18 cellular contexts compared by ENCODE assay signal in the genomic region with DNA sequence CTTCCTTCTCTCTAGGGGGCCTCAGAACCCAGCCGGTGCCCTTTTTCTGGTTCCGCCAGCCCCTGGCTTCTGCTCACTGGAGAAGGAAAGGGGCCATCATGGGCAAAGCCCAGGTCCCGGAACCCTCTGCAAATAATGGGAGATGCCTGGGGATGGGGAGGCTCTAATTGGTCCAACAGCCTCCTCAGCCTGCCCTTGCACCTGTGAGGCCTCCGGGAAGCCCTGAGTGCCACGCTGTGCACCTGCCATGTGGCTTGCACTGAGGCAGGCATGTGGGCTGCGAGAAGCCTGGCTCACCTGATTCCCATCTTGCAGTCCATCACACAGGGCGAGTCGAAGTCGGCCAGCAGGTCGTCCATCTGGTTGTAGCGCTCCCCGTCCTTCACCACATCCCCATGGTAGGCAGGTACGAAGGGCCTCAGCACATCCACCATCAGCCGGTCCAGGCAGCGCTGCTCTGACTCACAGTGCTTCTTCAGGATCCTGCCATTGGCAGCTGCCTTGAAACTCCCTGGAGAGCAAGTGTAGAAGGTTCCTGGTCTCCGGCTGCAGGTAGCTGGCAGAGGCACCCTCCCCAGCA.
DNase-seq lines count a peak whose midpoint lies in the region; ATAC-seq and TF ChIP-seq lines count a peak whose summit lies in the region.
"Had no signal": no experiment of that assay in that cellular context is flagged by ENCODE, and none has a peak within 500 bp of the region (broad histone marks: within the 10 kb centered on the region; RNA-seq: fewer than 3 reads in every experiment).

No MANE protein-coding gene starts in this region.

- H3K36me3 ChIP-seq in muscle layer of duodenum (ENCODE audit: control insufficient read depth in 1 of 2, insufficient read depth in 2 of 2, low read length in 2 of 2): peaks cover 28 to 29% of the 10 kb centered on the region in 2 donors
- H3K36me3 ChIP-seq in endodermal cell (ENCODE audit: control insufficient read depth, insufficient read depth, low read length): peaks cover 24% of the 10 kb centered on the region
- H3K36me3 ChIP-seq: WERI-Rb-1 had no signal

- H3K27ac Mint-ChIP-seq in natural killer cell: peak overlapping the region; percentile 38 to 85
- H3K27ac Mint-ChIP-seq in natural killer cell treated with Interleukin-12 subunit alpha and Interleukin-12 subunit beta and Interleukin-15 and Interleukin-18, amount 100 ng/mL, for 72 hours: peak overlapping the region in 1 of 2 donors; percentile 45
- H3K27ac Mint-ChIP-seq in central memory CD8-positive, alpha-beta T cell (ENCODE audit: low read depth): peak overlapping the region; percentile 79
- H3K27ac Mint-ChIP-seq in endodermal cell: no peak overlapping the region

- CTCF ChIA-PET in GM10248 (lab: Yijun Ruan, JAX): interaction anchor here (1.8 kb wide), 1 partner anchor 14 kb away, joined by 7 read pairs; no protein-coding TSS in a partner anchor

- H3K9me3 Mint-ChIP-seq in natural killer cell (no peaks in the 10 kb centered on the region), endodermal cell (no peaks in the 10 kb centered on the region)
- H3K9me3 Mint-ChIP-seq in natural killer cell treated with Interleukin-12 subunit alpha and Interleukin-12 subunit beta and Interleukin-15 and Interleukin-18, amount 100 ng/mL, for 72 hours: no peaks in the 10 kb centered on the region
- H3K9me3 Mint-ChIP-seq in central memory CD8-positive, alpha-beta T cell: no peaks in the 10 kb centered on the region

- H3K4me3 Mint-ChIP-seq in natural killer cell (no peak overlapping the region), endodermal cell (no peak overlapping the region)
- no peak overlapping the region for H3K4me3 Mint-ChIP-seq in natural killer cell treated with Interleukin-12 subunit alpha and Interleukin-12 subunit beta and Interleukin-15 and Interleukin-18, amount 100 ng/mL, for 72 hours
- no peak overlapping the region for H3K4me3 Mint-ChIP-seq in central memory CD8-positive, alpha-beta T cell

- H3K4me1 Mint-ChIP-seq in natural killer cell (peaks cover 43 to 48% of the 10 kb centered on the region in 2 donors), endodermal cell (peaks cover 19% of the 10 kb centered on the region)
- H3K4me1 Mint-ChIP-seq in natural killer cell treated with Interleukin-12 subunit alpha and Interleukin-12 subunit beta and Interleukin-15 and Interleukin-18, amount 100 ng/mL, for 72 hours (ENCODE audit: low read depth in 2 of 2): peaks cover 29 to 51% of the 10 kb centered on the region in 2 donors
- peaks cover 75% of the 10 kb centered on the region for H3K4me1 Mint-ChIP-seq in central memory CD8-positive, alpha-beta T cell

- H3K27ac ChIP-seq in muscle layer of duodenum (ENCODE audit: low read length) (peak overlapping the region; percentile 5), endodermal cell (ENCODE audit: low read depth, low read length) (no peak overlapping the region)
- H3K27ac ChIP-seq: coronary artery, RWPE1 had no signal

- no peaks in the 10 kb centered on the region for H3K9me3 ChIP-seq in muscle layer of duodenum (ENCODE audit: control insufficient read depth in 1 of 2, low read length in 2 of 2)
- H3K9me3 ChIP-seq in endodermal cell (ENCODE audit: control insufficient read depth, low read length): no peaks in the 10 kb centered on the region
- H3K9me3 ChIP-seq: MG63 had no signal

- TF ChIP-seq CTCF in natural killer cell (IDR thresholded peaks at IDR 0.05) (no peak), GM10248 (IDR thresholded peaks at IDR 0.05; ENCODE audit: control extremely low read depth, extremely low read depth, low read depth, missing control alignments) (no peak), endodermal cell (conservative IDR thresholded peaks at IDR 0.05) (no peak)

- 94 to 99% methylated on average over 13 to 16 of the region's 16 CpGs for WGBS in endodermal cell (ENCODE audit: insufficient coverage in 1 of 2, insufficient read length in 1 of 2), 2 experiments

- H3K27me3 ChIP-seq in muscle layer of duodenum (ENCODE audit: low read depth, low read length) (no peaks in the 10 kb centered on the region), endodermal cell (ENCODE audit: control insufficient read depth, insufficient read depth, low read length, poor library complexity, severe bottlenecking) (no peaks in the 10 kb centered on the region)
- H3K27me3 ChIP-seq: MG63 had no signal

- H3K4me3 ChIP-seq in muscle layer of duodenum (ENCODE audit: low read depth in 1 of 2, low read length in 2 of 2) (no peak overlapping the region), endodermal cell (ENCODE audit: low read length) (no peak overlapping the region)
- H3K4me3 ChIP-seq: coronary artery, MG63 had no signal

- no peak for TF ChIP-seq POLR2A in erythroblast (IDR thresholded peaks at IDR 0.05; ENCODE audit: low read length)

- H3K4me1 ChIP-seq in muscle layer of duodenum (ENCODE audit: control insufficient read depth in 1 of 2, insufficient read depth in 2 of 2, low read length in 2 of 2) (peaks cover 13 to 65% of the 10 kb centered on the region in 2 donors), endodermal cell (ENCODE audit: control insufficient read depth, insufficient read depth, low read length) (peaks cover 6% of the 10 kb centered on the region)

- intact Hi-C loops in natural killer cell (cut with micrococcal nuclease): no loop called here

- H3K9ac ChIP-seq in endodermal cell (ENCODE audit: extremely low read depth, low read length, poor library complexity, severe bottlenecking): no peak overlapping the region

- H3K27me3 Mint-ChIP-seq in natural killer cell (ENCODE audit: low read depth in 2 of 2) (no peaks in the 10 kb centered on the region), endodermal cell (ENCODE audit: insufficient read depth) (no peaks in the 10 kb centered on the region)
- H3K27me3 Mint-ChIP-seq in natural killer cell treated with Interleukin-12 subunit alpha and Interleukin-12 subunit beta and Interleukin-15 and Interleukin-18, amount 100 ng/mL, for 72 hours: no peaks in the 10 kb centered on the region
- no peaks in the 10 kb centered on the region for H3K27me3 Mint-ChIP-seq in central memory CD8-positive, alpha-beta T cell

- no peak for DNase-seq in natural killer cell
- DNase-seq in natural killer cell treated with Interleukin-12 subunit alpha and Interleukin-12 subunit beta and Interleukin-15 and Interleukin-18, amount 100 ng/mL, for 72 hours (ENCODE audit: low spot score): no peak
- DNase-seq in central memory CD8-positive, alpha-beta T cell (ENCODE audit: low spot score in 2 of 2): no peak
- DNase-seq in GM10248 (ENCODE audit: extremely low spot score): no peak
- DNase-seq in erythroblast (lab: John Stamatoyannopoulos, UW): no peak
- no peak for DNase-seq in endodermal cell
- DNase-seq: activated CD8-positive, alpha-beta memory T cell treated with anti-CD3 and anti-CD28 coated beads for 24 hours; activated gamma-delta T cell; MG63; NCI-H1694 treated with DMSO at 0.1 percent for 48 hours; NCI-H345; retina; SW 1271 had no signal

- ATAC-seq in natural killer cell: no peak
- no peak for ATAC-seq in natural killer cell treated with Interleukin-12 subunit alpha and Interleukin-12 subunit beta and Interleukin-15 and Interleukin-18, amount 100 ng/mL, for 72 hours
- no peak for ATAC-seq in central memory CD8-positive, alpha-beta T cell (replicated peaks; ENCODE audit: extremely low read depth, poor library complexity, severe bottlenecking)
- ATAC-seq in HG02642 (IDR thresholded peaks at IDR 0.05; ENCODE audit: poor library complexity, unreplicated experiment): no peak

- POLR2A ChIA-PET in GM10248 (lab: Yijun Ruan, JAX): no interaction called here

- H3K36me3 Mint-ChIP-seq in natural killer cell (no peaks in the 10 kb centered on the region), endodermal cell (ENCODE audit: low read depth) (peaks cover 34% of the 10 kb centered on the region)
- no peaks in the 10 kb centered on the region for H3K36me3 Mint-ChIP-seq in natural killer cell treated with Interleukin-12 subunit alpha and Interleukin-12 subunit beta and Interleukin-15 and Interleukin-18, amount 100 ng/mL, for 72 hours
- H3K36me3 Mint-ChIP-seq in central memory CD8-positive, alpha-beta T cell (ENCODE audit: insufficient read depth): peaks cover 30% of the 10 kb centered on the region
